1 cellular context compared by ENCODE assay signal in the genomic region with DNA sequence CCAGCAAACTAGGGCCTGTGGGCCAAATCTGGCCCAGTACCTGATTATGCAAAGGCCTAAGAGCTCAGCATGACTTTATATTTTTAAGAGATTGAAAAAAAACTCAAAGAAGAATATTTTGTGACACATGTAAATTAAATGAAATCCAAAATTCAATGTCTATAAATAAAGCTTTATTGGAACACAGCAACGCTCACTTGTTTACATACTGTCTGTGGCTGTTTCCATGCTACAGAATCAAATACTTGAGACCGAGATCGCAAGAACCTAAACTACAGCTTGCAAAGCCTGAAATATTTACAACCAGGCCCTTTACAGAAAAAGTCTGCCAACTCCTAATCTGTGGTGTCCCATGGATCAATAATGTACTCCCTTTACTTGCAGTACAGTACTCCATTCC.
TF ChIP-seq lines count a peak whose summit lies in the region.

No MANE protein-coding gene starts in this region.

TF ChIP-seq in K562, 482 proteins besides CTCF, POLR2A, EP300 and RAD21:
- TF ChIP-seq ZBTB40 (IDR thresholded peaks at IDR 0.05) (peak; percentile 89), ZBTB40 (CRISPR knock-in tag; IDR thresholded peaks at IDR 0.05) (peak; percentile 52; the same call in 1 of the 2 replicates)
